14 cellular contexts compared by ENCODE assay signal in the genomic region with DNA sequence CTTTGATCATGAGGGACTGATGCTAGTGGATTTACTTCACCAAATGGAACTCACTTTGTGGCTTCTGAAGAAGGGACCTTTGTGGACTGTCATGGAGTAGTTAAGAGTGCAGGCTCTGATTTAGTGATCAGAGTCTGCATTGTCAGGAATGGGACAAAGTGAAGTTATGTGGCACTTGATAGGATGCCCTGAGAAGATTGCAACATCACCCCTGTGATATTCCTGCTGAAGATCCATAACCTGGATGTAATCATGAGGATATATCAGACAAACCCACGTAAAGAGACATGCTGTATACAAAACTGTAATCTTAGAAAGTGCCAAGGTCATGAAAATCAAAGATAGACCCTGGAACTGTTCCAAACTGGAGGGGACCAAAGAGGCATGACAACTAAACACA. TPM values are rescaled to one million over a fixed set of nuclear protein-coding genes. Genes with fewer than 3 reads are reported as not detected.
DNase-seq lines count a peak whose midpoint lies in the region; ATAC-seq, FAIRE-seq and TF ChIP-seq lines count a peak whose summit lies in the region.
"Had no signal": no experiment of that assay in that cellular context is flagged by ENCODE, and none has a peak within 500 bp of the region (broad histone marks: within the 10 kb centered on the region; RNA-seq: fewer than 3 reads in every experiment).

No MANE protein-coding gene starts in this region.

- H3K4me1 Mint-ChIP-seq in neural progenitor cell: peaks cover 35% of the 10 kb centered on the region

- H3K4me3 Mint-ChIP-seq in neural progenitor cell: peak overlapping the region; percentile 100

- H3K4me2 ChIP-seq in SK-N-SH (peak overlapping the region; percentile 89; the same call in 1 of the 2 replicates), Karpas-422 (ENCODE audit: low read depth, low read length, poor library complexity, severe bottlenecking) (peak overlapping the region; percentile 78), K562 (ENCODE audit: insufficient read depth, low read length) (peak overlapping the region; percentile 96), neural progenitor cell (peak overlapping the region; percentile 100)

- FAIRE-seq in K562 (lab: Jason Lieb, UNC): peak; percentile 80

- H3K9me1 ChIP-seq in K562 (ENCODE audit: control insufficient read depth, insufficient read depth, low read length): no peaks in the 10 kb centered on the region

- no peaks in the 10 kb centered on the region for H3K27me3 ChIP-seq in SK-N-SH (ENCODE audit: insufficient read depth)
- no peaks in the 10 kb centered on the region for H3K27me3 ChIP-seq in Karpas-422 (ENCODE audit: low read length)
- H3K27me3 ChIP-seq in K562 (ENCODE audit: control insufficient read depth in 2 of 2, insufficient read depth in 2 of 2, low read length in 2 of 2): no peaks in the 10 kb centered on the region
- no peaks in the 10 kb centered on the region for H3K27me3 ChIP-seq in neural progenitor cell
- H3K27me3 ChIP-seq in left lung: no peaks in the 10 kb centered on the region
- H3K27me3 ChIP-seq: Peyer's patch had no signal

- DNase-seq in SK-N-SH: no peak
- DNase-seq in Karpas-422: no peak
- DNase-seq in K562 (ENCODE audit: extremely low read depth in 1 of 4, low spot score in 3 of 4): no peak
- no peak for DNase-seq in neural progenitor cell (ENCODE audit: low spot score)
- no peak for DNase-seq in NCI-H345 treated with DMSO at 0.1 percent for 48 hours (lab: John Stamatoyannopoulos, UW; ENCODE audit: unreplicated experiment)
- DNase-seq in left lung: no peak
- DNase-seq: KBM-7; Peyer's patch; posterior cingulate gyrus; stimulated activated CD4-positive, alpha-beta T cell treated with anti-CD3 and anti-CD28 coated beads, Interleukin-4, amount 100 ng/mL, for 24 hours had no signal

- peaks cover 55% of the 10 kb centered on the region for H3K79me2 ChIP-seq in SK-N-SH (ENCODE audit: insufficient read depth)
- peaks cover 53% of the 10 kb centered on the region for H3K79me2 ChIP-seq in Karpas-422 (ENCODE audit: low read length)
- peaks cover 36% of the 10 kb centered on the region for H3K79me2 ChIP-seq in K562 (ENCODE audit: control insufficient read depth, insufficient read depth, low read length)
- H3K79me2 ChIP-seq in neural progenitor cell (ENCODE audit: low read depth): peaks cover 33% of the 10 kb centered on the region

- no peaks in the 10 kb centered on the region for H3F3A ChIP-seq in SK-N-SH (replicated peaks; ENCODE audit: insufficient read depth)
- peaks cover 10% of the 10 kb centered on the region for H3F3A ChIP-seq in neural progenitor cell (ENCODE audit: low read depth)

- H3K4me3 ChIP-seq in SK-N-SH (ENCODE audit: low read depth in 2 of 2, low read length in 1 of 2) (peak overlapping the region; percentile 89 to 96; a peak in 3 of 4 replicates), Karpas-422 (ENCODE audit: low read length) (peak overlapping the region; percentile 82), K562 (0 out of 2 replicates have a peak overlapping the region, but pooled peaks have one; percentile 84), neural progenitor cell (peak overlapping the region; percentile 90), left lung (no peak overlapping the region)
- H3K4me3 ChIP-seq: Peyer's patch had no signal

- H3K9me2 ChIP-seq in SK-N-SH: no peaks in the 10 kb centered on the region
- H3K9me2 ChIP-seq in Karpas-422 (replicated peaks; ENCODE audit: insufficient read depth, low read length): no peaks in the 10 kb centered on the region

- no peak overlapping the region for H3K27ac Mint-ChIP-seq in neural progenitor cell

- CTCF ChIA-PET in SK-N-SH (lab: Yijun Ruan, JAX) (interaction anchor here (1.7 kb wide), 2 partner anchors 10 to 17 kb away, joined by 3 to 4 read pairs; no protein-coding TSS in a partner anchor), K562 (lab: Yijun Ruan, JAX; ENCODE audit: low intra/inter-chr PET ratio) (no interaction called here)

- H3K9ac ChIP-seq in SK-N-SH (peak overlapping the region; percentile 86; the same call in 1 of the 2 replicates), Karpas-422 (ENCODE audit: low read length) (peak overlapping the region; percentile 75), K562 (ENCODE audit: insufficient read depth in 1 of 2, low read depth in 2 of 2, low read length in 2 of 2) (peak overlapping the region in 1 of 2 experiments; percentile 85; a peak in 1 of 4 replicates), neural progenitor cell (peak overlapping the region; percentile 78)

- WGBS in SK-N-SH (ENCODE audit: low lambda C conversion rate): 38% methylated on average over 1 of the region's 1 CpG
- 6% methylated on average over 1 of the region's 1 CpG for WGBS in K562 (ENCODE audit: insufficient coverage, low coverage, missing lambda C conversion rate)

- in situ Hi-C loops in K562 (cut with MboI): no loop called here

- H4K20me1 ChIP-seq in SK-N-SH (ENCODE audit: insufficient read depth) (no peaks in the 10 kb centered on the region), Karpas-422 (ENCODE audit: insufficient read depth, low read depth, low read length) (peaks cover 10% of the 10 kb centered on the region; the same call in 1 of the 2 replicates), K562 (replicated peaks; ENCODE audit: control insufficient read depth, insufficient read depth, low read length) (no peaks in the 10 kb centered on the region), neural progenitor cell (ENCODE audit: low read depth) (no peaks in the 10 kb centered on the region)

- TF ChIP-seq EP300 in SK-N-SH (IDR thresholded peaks at IDR 0.05; ENCODE audit: borderline replicate concordance in 1 of 2, low read depth in 1 of 2, low read length in 1 of 2) (no peak), K562 (IDR thresholded peaks at IDR 0.05; ENCODE audit: low read length) (no peak)

- peaks cover 11% of the 10 kb centered on the region for H3K27me3 Mint-ChIP-seq in neural progenitor cell (ENCODE audit: insufficient read depth, low read depth)

- TF ChIP-seq CTCF in SK-N-SH (IDR thresholded peaks at IDR 0.05) (no peak), K562 (IDR thresholded peaks at IDR 0.05 in 2 of 3, conservative IDR thresholded peaks at IDR 0.05 in 1 of 3; ENCODE audit: insufficient read depth in 2 of 3, low read depth in 1 of 3, low read length in 3 of 3) (no peak), neural progenitor cell (IDR thresholded peaks at IDR 0.05) (no peak), left lung (IDR thresholded peaks at IDR 0.05) (no peak)

- H2AFZ ChIP-seq in SK-N-SH (ENCODE audit: low read depth) (no peak overlapping the region), Karpas-422 (ENCODE audit: low read length) (no peak overlapping the region), K562 (ENCODE audit: low read depth, low read length) (no peak overlapping the region), neural progenitor cell (replicated peaks) (no peak overlapping the region)

- peaks cover 9% of the 10 kb centered on the region for H3K36me3 Mint-ChIP-seq in neural progenitor cell

- H3K9me3 ChIP-seq in SK-N-SH: no peaks in the 10 kb centered on the region
- H3K9me3 ChIP-seq in Karpas-422 (ENCODE audit: low read length): no peaks in the 10 kb centered on the region
- H3K9me3 ChIP-seq in K562 (replicated peaks; ENCODE audit: control insufficient read depth, insufficient read depth, low read depth, low read length): no peaks in the 10 kb centered on the region
- no peaks in the 10 kb centered on the region for H3K9me3 ChIP-seq in neural progenitor cell (ENCODE audit: low read depth)
- H3K9me3 ChIP-seq in left lung: no peaks in the 10 kb centered on the region
- H3K9me3 ChIP-seq: Peyer's patch had no signal

- no peaks in the 10 kb centered on the region for H3K9me3 Mint-ChIP-seq in neural progenitor cell

- POLR2A ChIA-PET in SK-N-SH (lab: Yijun Ruan, JAX): no interaction called here
- POLR2A ChIA-PET in K562 (lab: Yijun Ruan, JAX): interaction anchor here (1.2 to 1.7 kb wide), 2 partner anchors 8 to 12 kb away, joined by 3 to 7 read pairs; no protein-coding TSS in a partner anchor

- H3K27ac ChIP-seq in SK-N-SH (ENCODE audit: low read depth in 2 of 2, low read length in 1 of 2) (peak overlapping the region in 1 of 2 experiments; percentile 9; a peak in 1 of 4 replicates), Karpas-422 (ENCODE audit: low read length) (peak overlapping the region; percentile 53), K562 (ENCODE audit: extremely low read depth, low read depth, low read length) (0 out of 3 replicates have a peak overlapping the region, but pooled peaks have one; percentile 17), neural progenitor cell (no peak overlapping the region), left lung (no peak overlapping the region)
- H3K27ac ChIP-seq: 22Rv1, coronary artery, Peyer's patch had no signal

- no TSS peak for BruUV-seq in K562 (replicated peaks; lab: Mats Ljungman, UMichigan)

- intact Hi-C loops in K562 (cut with micrococcal nuclease): no loop called here
- intact Hi-C loops in left lung (cut with DNase I): no loop called here

- no peak for TF ChIP-seq POLR2A in K562 (conservative IDR thresholded peaks at IDR 0.05)

- H3K36me3 ChIP-seq in SK-N-SH (replicated peaks in 1 of 2; ENCODE audit: control insufficient read depth in 1 of 2, insufficient read depth in 2 of 2, low read length in 1 of 2): peaks cover 17 to 19% of the 10 kb centered on the region in 2 experiments
- peaks cover 9% of the 10 kb centered on the region; the same call in 1 of the 2 replicates for H3K36me3 ChIP-seq in Karpas-422 (ENCODE audit: insufficient read depth, low read length)
- H3K36me3 ChIP-seq in K562 (ENCODE audit: control insufficient read depth, insufficient read depth, low read length): peaks cover 25% of the 10 kb centered on the region; the same call in 2 of the 3 replicates
- no peaks in the 10 kb centered on the region for H3K36me3 ChIP-seq in neural progenitor cell
- peaks cover 0 to 20% of the 10 kb centered on the region in 2 donors for H3K36me3 ChIP-seq in left lung

- H3K4me1 ChIP-seq in SK-N-SH (ENCODE audit: control insufficient read depth in 1 of 2, insufficient read depth in 2 of 2, low read depth in 1 of 2, low read length in 1 of 2) (peaks cover 12 to 18% of the 10 kb centered on the region in 2 experiments; a peak in 3 of 4 replicates), Karpas-422 (ENCODE audit: low read length) (peaks cover 44% of the 10 kb centered on the region), K562 (replicated peaks in 1 of 2; ENCODE audit: control insufficient read depth in 2 of 2, insufficient read depth in 2 of 2, low read length in 2 of 2) (peaks cover 0 to 8% of the 10 kb centered on the region in 2 experiments; a peak in 3 of 5 replicates), neural progenitor cell (peaks cover 15% of the 10 kb centered on the region), left lung (peaks cover 13 to 29% of the 10 kb centered on the region in 2 donors)

- ATAC-seq in SK-N-SH treated with all-trans-retinoic acid at 6 μM for 48 hours (no peak), K562 (no peak), GM18858 (IDR thresholded peaks at IDR 0.05; ENCODE audit: unreplicated experiment) (no peak), left lung (no peak)

- TF ChIP-seq RAD21 in SK-N-SH (IDR thresholded peaks at IDR 0.05; ENCODE audit: low read length) (no peak), K562 (CRISPR knock-in tag; conservative IDR thresholded peaks at IDR 0.05 in 1 of 2, IDR thresholded peaks at IDR 0.05 in 1 of 2) (no peak)

RNA-seq across cellular contexts. Expression of a gene that starts 1.6 kb away (rescaled TPM):
- polyA plus RNA-seq in SK-N-SH (2012; rRNA removed): 32.8 and 37.5 TPM in 2 replicates
- polyA plus RNA-seq in SK-N-SH (2012; cell fraction: cytosol; rRNA removed): 20.4 and 24.9 TPM in 2 replicates
- 64.2 and 79.7 TPM in 2 replicates for polyA plus RNA-seq in SK-N-SH (2012; cell fraction: nucleus; rRNA removed)
- 39.4 and 46.0 TPM in 2 replicates for total RNA-seq in Karpas-422 (2014; rRNA removed; shearing (Covaris generic); ENCODE audit: low replicate concordance)
- total RNA-seq in K562 (2011; cell fraction: chromatin; rRNA removed; ENCODE audit: low replicate concordance): 76.4 and 89.2 TPM in 2 replicates
- total RNA-seq in K562 (2011; cell fraction: nucleolus; rRNA removed): 51.2 and 58.4 TPM in 2 replicates
- total RNA-seq in K562 (2011; cell fraction: nucleoplasm; rRNA removed): 52.2 and 57.7 TPM in 2 replicates
- total RNA-seq in K562 (2014; rRNA removed): 23.8 and 26.5 TPM in 2 replicates
- total RNA-seq in K562 (2014; rRNA removed; fragmentation: Illumina TruSeq; extraction: Trizol): 25.2 and 26.1 TPM in 2 replicates
- total RNA-seq in K562 (2015; rRNA removed; fragmentation: Illumina TruSeq; extraction: Trizol): 28.5 and 29.0 TPM in 2 replicates
- total RNA-seq in K562 (2021): 31.7 and 38.1 TPM in 2 replicates
- polyA plus RNA-seq in K562 (2011; rRNA removed): 29.7 and 30.8 TPM in 2 replicates
- polyA plus RNA-seq in K562 (2011; cell fraction: cytosol; rRNA removed): 26.8 and 27.0 TPM in 2 replicates
- polyA plus RNA-seq in K562 (2011; cell fraction: nucleus; rRNA removed): 44.9 and 57.2 TPM in 2 replicates
- 21.5 and 23.8 TPM in 2 replicates for polyA plus RNA-seq in K562 (2012)
- polyA plus RNA-seq in K562 (2014; fragmentation: Illumina TruSeq; extraction: Trizol): 22.6 and 26.6 TPM in 2 replicates
- polyA plus RNA-seq in K562 (2014; fragmentation: Nextera tagmentation; extraction: Ambion mirVana): 10 to 100 TPM; 11.5 to 20.8 TPM
- polyA plus RNA-seq in K562 (2014; rRNA removed): 19.3 and 21.5 TPM in 2 replicates
- polyA minus RNA-seq in K562 (2011; rRNA and poly(A)+ RNA removed): 44.3 and 59.6 TPM in 2 replicates
- polyA minus RNA-seq in K562 (2011; cell fraction: cytosol; rRNA and poly(A)+ RNA removed): 18.2 and 23.7 TPM in 2 replicates
- polyA minus RNA-seq in K562 (2011; cell fraction: nucleus; rRNA and poly(A)+ RNA removed): 21.0 and 46.0 TPM in 2 replicates
- total RNA-seq in neural progenitor cell (ENCODE audit: low replicate concordance): 22.2 and 26.2 TPM in 2 replicates
- 10 to 100 TPM; 32.1 to 39.2 TPM for total RNA-seq in left lung

RNA-seq across cellular contexts. Expression of a gene that starts 30.2 kb away (rescaled TPM):
- polyA plus RNA-seq in SK-N-SH (2012; rRNA removed) (12.9 and 18.0 TPM in 2 replicates), K562 (2011; rRNA removed) (29.4 and 59.4 TPM in 2 replicates), K562 (2014; fragmentation: Illumina TruSeq; extraction: Trizol) (27.8 and 34.9 TPM in 2 replicates), K562 (2014; fragmentation: Nextera tagmentation; extraction: Ambion mirVana) (1 to 10 TPM; 4.9 to 5.7 TPM), K562 (2014; rRNA removed) (28.0 and 34.6 TPM in 2 replicates)
- polyA plus RNA-seq in SK-N-SH (2012; cell fraction: cytosol; rRNA removed): 20.8 and 25.6 TPM in 2 replicates
- polyA plus RNA-seq in SK-N-SH (2012; cell fraction: nucleus; rRNA removed): 7.2 and 8.4 TPM in 2 replicates
- 13.8 and 43.5 TPM in 2 replicates for total RNA-seq in Karpas-422 (2014; rRNA removed; shearing (Covaris generic); ENCODE audit: low replicate concordance)
- 21.3 and 32.0 TPM in 2 replicates for total RNA-seq in K562 (2011; cell fraction: chromatin; rRNA removed; ENCODE audit: low replicate concordance)
- total RNA-seq in K562 (2011; cell fraction: nucleolus; rRNA removed): 11.2 and 13.3 TPM in 2 replicates
- 16.1 and 17.9 TPM in 2 replicates for total RNA-seq in K562 (2011; cell fraction: nucleoplasm; rRNA removed)
- total RNA-seq in K562 (2014; rRNA removed) (13.5 and 14.2 TPM in 2 replicates), K562 (2014; rRNA removed; fragmentation: Illumina TruSeq; extraction: Trizol) (34.4 and 39.1 TPM in 2 replicates), K562 (2015; rRNA removed; fragmentation: Illumina TruSeq; extraction: Trizol) (27.6 and 28.7 TPM in 2 replicates), K562 (2021) (35.1 and 35.5 TPM in 2 replicates), neural progenitor cell (ENCODE audit: low replicate concordance) (28.0 and 36.0 TPM in 2 replicates), left lung (10 to 100 TPM; 18.5 to 19.2 TPM)
- 15.8 and 23.9 TPM in 2 replicates for polyA plus RNA-seq in K562 (2011; cell fraction: cytosol; rRNA removed)
- polyA plus RNA-seq in K562 (2011; cell fraction: nucleus; rRNA removed): 13.6 and 13.8 TPM in 2 replicates
- polyA plus RNA-seq in K562 (2012): 12.8 and 19.3 TPM in 2 replicates
- 30.1 and 47.2 TPM in 2 replicates for polyA minus RNA-seq in K562 (2011; rRNA and poly(A)+ RNA removed)
- 7.0 and 20.5 TPM in 2 replicates for polyA minus RNA-seq in K562 (2011; cell fraction: cytosol; rRNA and poly(A)+ RNA removed)
- polyA minus RNA-seq in K562 (2011; cell fraction: nucleus; rRNA and poly(A)+ RNA removed): 4.2 and 7.7 TPM in 2 replicates

RNA-seq across cellular contexts. Expression of a gene that starts 30.3 kb away (rescaled TPM):
- polyA plus RNA-seq in SK-N-SH (2012; rRNA removed): 22.5 and 28.3 TPM in 2 replicates
- polyA plus RNA-seq in SK-N-SH (2012; cell fraction: cytosol; rRNA removed): 17.2 and 18.4 TPM in 2 replicates
- 76.6 and 90.5 TPM in 2 replicates for polyA plus RNA-seq in SK-N-SH (2012; cell fraction: nucleus; rRNA removed)
- total RNA-seq in Karpas-422 (2014; rRNA removed; shearing (Covaris generic); ENCODE audit: low replicate concordance): 42.1 and 46.1 TPM in 2 replicates
- total RNA-seq in K562 (2011; cell fraction: chromatin; rRNA removed; ENCODE audit: low replicate concordance): 113 and 158 TPM in 2 replicates
- total RNA-seq in K562 (2011; cell fraction: nucleolus; rRNA removed): 66.7 and 67.0 TPM in 2 replicates
- 82.3 and 87.6 TPM in 2 replicates for total RNA-seq in K562 (2011; cell fraction: nucleoplasm; rRNA removed)
- 17.7 and 24.7 TPM in 2 replicates for total RNA-seq in K562 (2014; rRNA removed)
- 25.7 and 28.8 TPM in 2 replicates for total RNA-seq in K562 (2014; rRNA removed; fragmentation: Illumina TruSeq; extraction: Trizol)
- 20.7 and 22.5 TPM in 2 replicates for total RNA-seq in K562 (2015; rRNA removed; fragmentation: Illumina TruSeq; extraction: Trizol)
- total RNA-seq in K562 (2021): 27.6 and 28.4 TPM in 2 replicates
- polyA plus RNA-seq in K562 (2011; rRNA removed): 28.3 and 35.2 TPM in 2 replicates
- 22.6 and 24.7 TPM in 2 replicates for polyA plus RNA-seq in K562 (2011; cell fraction: cytosol; rRNA removed)
- polyA plus RNA-seq in K562 (2011; cell fraction: nucleus; rRNA removed): 98.7 and 99.9 TPM in 2 replicates
- polyA plus RNA-seq in K562 (2012): 18.4 and 25.1 TPM in 2 replicates
- 28.4 and 29.2 TPM in 2 replicates for polyA plus RNA-seq in K562 (2014; fragmentation: Illumina TruSeq; extraction: Trizol)
- 10 to 100 TPM; 12.8 to 23.7 TPM for polyA plus RNA-seq in K562 (2014; fragmentation: Nextera tagmentation; extraction: Ambion mirVana)
- polyA plus RNA-seq in K562 (2014; rRNA removed): 24.7 and 25.3 TPM in 2 replicates
- polyA minus RNA-seq in K562 (2011; rRNA and poly(A)+ RNA removed): 44.8 and 58.9 TPM in 2 replicates
- 15.2 and 16.9 TPM in 2 replicates for polyA minus RNA-seq in K562 (2011; cell fraction: cytosol; rRNA and poly(A)+ RNA removed)
- 39.2 and 74.3 TPM in 2 replicates for polyA minus RNA-seq in K562 (2011; cell fraction: nucleus; rRNA and poly(A)+ RNA removed)
- total RNA-seq in neural progenitor cell (ENCODE audit: low replicate concordance): 65.3 and 95.5 TPM in 2 replicates
- 10 to 100 TPM; 25.4 to 30.1 TPM for total RNA-seq in left lung

Comparison
In these comparisons a context has a peak if more than half of its experiments do, and no peak if none do; other contexts are left out.
1. H3K27ac ChIP-seq: peak in Karpas-422 (single experiment) and K562 (single experiment); none in neural progenitor cell (single experiment) and left lung (0 of 2).
2. H3K4me3 ChIP-seq: peak in SK-N-SH (2 of 2), Karpas-422 (single experiment), K562 (single experiment) and neural progenitor cell (single experiment); none in left lung (0 of 2).
3. Peak in every context shown above with its lines, with median percentiles within 50 percentile points of each other: H3K4me2 ChIP-seq.